In the genomic region with DNA sequence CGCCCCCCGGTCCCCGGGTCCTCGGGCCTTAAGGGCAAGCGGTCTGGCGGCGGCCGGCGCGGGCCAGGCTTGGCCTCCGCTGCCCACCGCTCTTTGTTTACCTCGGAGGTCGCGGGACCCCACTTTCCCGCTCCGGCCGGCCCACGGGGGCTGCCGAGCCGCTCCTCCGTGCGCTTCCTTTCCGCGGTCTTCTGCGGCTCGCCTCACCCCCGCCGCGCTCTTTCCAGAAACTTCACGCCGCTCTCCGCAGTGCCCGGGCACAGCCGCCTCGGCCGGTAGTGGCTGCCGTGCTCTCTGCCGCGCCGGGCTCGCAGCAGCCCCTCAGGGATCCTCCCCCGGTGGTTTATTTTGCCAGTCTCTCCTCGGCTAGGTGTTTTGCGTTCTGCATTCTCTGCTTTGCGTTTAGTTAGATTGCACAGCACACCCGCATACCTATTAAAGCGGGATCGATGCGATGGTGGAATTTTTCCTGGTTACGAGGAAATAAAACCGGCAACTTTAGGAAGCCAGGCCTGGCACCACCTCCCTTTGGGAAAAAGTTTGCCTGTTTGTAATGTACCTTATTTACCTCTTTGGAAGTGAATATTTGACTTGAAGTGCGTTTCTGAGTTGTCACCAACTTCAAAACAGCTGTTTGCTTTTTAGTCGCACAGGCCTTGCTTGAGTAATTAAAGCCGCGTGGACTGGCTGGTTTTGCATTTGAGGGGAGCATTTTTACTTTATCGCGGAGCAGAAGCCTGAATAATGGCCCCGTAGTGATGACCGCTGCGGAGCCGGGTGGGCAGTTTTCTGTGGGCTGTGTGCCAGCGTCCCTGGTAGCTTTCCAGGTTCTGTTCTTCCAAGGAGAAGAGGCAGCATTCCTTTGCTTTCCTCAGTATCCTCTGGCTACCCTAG, we compare ENCODE assay signal across 8 cellular contexts. TPM values are rescaled to one million over a fixed set of nuclear protein-coding genes. Genes with fewer than 3 reads are reported as not detected.
DNase-seq lines count a peak whose midpoint lies in the region; ATAC-seq and TF ChIP-seq lines count a peak whose summit lies in the region.

No MANE protein-coding gene starts in this region.

- peak overlapping the region; percentile 92 for H3K27ac Mint-ChIP-seq in stimulated activated naive CD8-positive, alpha-beta T cell treated with anti-CD3 and anti-CD28 coated beads, Interleukin-15, Interleukin-2, amounts not matched to agents 100 ng/mL and 50 ng/mL, for 24 hours

- peaks cover 0 to 54% (median 21%) of the 10 kb centered on the region in 3 donors for H3K4me1 ChIP-seq in esophagus squamous epithelium

- H3K36me3 ChIP-seq in esophagus squamous epithelium, result no peaks in the 10 kb centered on the region

- H3K27me3 ChIP-seq in esophagus squamous epithelium, result no peaks in the 10 kb centered on the region

- H3K4me3 Mint-ChIP-seq in activated T-cell treated with anti-CD3 and anti-CD28 coated beads, Interleukin-2, amount 50 U/mL, for 4 hours, result peak overlapping the region; percentile 87
- H3K4me3 Mint-ChIP-seq in stimulated activated naive CD8-positive, alpha-beta T cell treated with anti-CD3 and anti-CD28 coated beads, Interleukin-15, Interleukin-2, amounts not matched to agents 100 ng/mL and 50 ng/mL, for 24 hours, result peak overlapping the region; percentile 96

- 0% methylated on average over 16 to 50 of the region's 63 CpGs for WGBS in esophagus squamous epithelium, 2 donors

- H3K9me3 ChIP-seq in esophagus squamous epithelium, result no peaks in the 10 kb centered on the region

- peak overlapping the region; percentile 93 to 96 (median 96) for H3K27ac ChIP-seq in esophagus squamous epithelium

- DNase-seq in NCI-H2171 treated with DMSO at 0.1 percent for 48 hours (lab: John Stamatoyannopoulos, UW), result peak; percentile 4
- no peak for DNase-seq in NCI-H2171 (lab: John Stamatoyannopoulos, UW)
- peak; percentile 18 for DNase-seq in NOMO-1 treated with dmso at 0.1 percent for 144 hours (lab: John Stamatoyannopoulos, UW; ENCODE audit: unreplicated experiment)
- DNase-seq in activated T-cell treated with anti-CD3 and anti-CD28 coated beads, Interleukin-2, amount 50 U/mL, for 4 hours, result peak; percentile 35
- no peak for DNase-seq in esophagus squamous epithelium (lab: John Stamatoyannopoulos, UW)
- DNase-seq in myocyte (ENCODE audit: low read depth), result peak; percentile 37

- no peaks in the 10 kb centered on the region for H3K27me3 Mint-ChIP-seq in activated T-cell treated with anti-CD3 and anti-CD28 coated beads, Interleukin-2, amount 50 U/mL, for 4 hours (ENCODE audit: low read depth)
- H3K27me3 Mint-ChIP-seq in stimulated activated naive CD8-positive, alpha-beta T cell treated with anti-CD3 and anti-CD28 coated beads, Interleukin-15, Interleukin-2, amounts not matched to agents 100 ng/mL and 50 ng/mL, for 24 hours, result no peaks in the 10 kb centered on the region

- no peaks in the 10 kb centered on the region for H3K9me3 Mint-ChIP-seq in activated T-cell treated with anti-CD3 and anti-CD28 coated beads, Interleukin-2, amount 50 U/mL, for 4 hours
- no peaks in the 10 kb centered on the region for H3K9me3 Mint-ChIP-seq in stimulated activated naive CD8-positive, alpha-beta T cell treated with anti-CD3 and anti-CD28 coated beads, Interleukin-15, Interleukin-2, amounts not matched to agents 100 ng/mL and 50 ng/mL, for 24 hours

- intact Hi-C loops in esophagus squamous epithelium (cut with DNase I), result no loop called here

- H3K4me3 ChIP-seq in esophagus squamous epithelium, result peak overlapping the region; percentile 76 to 99 (median 92)

- peak; percentile 61 for ATAC-seq in HG03025 (IDR thresholded peaks at IDR 0.05; ENCODE audit: low FRiP score, unreplicated experiment)
- peak; percentile 61 to 69 for ATAC-seq in activated T-cell treated with anti-CD3 and anti-CD28 coated beads, Interleukin-2, amount 50 U/mL, for 4 hours

- peaks cover 43% of the 10 kb centered on the region for H3K4me1 Mint-ChIP-seq in activated T-cell treated with anti-CD3 and anti-CD28 coated beads, Interleukin-2, amount 50 U/mL, for 4 hours (ENCODE audit: low read depth)
- H3K4me1 Mint-ChIP-seq in stimulated activated naive CD8-positive, alpha-beta T cell treated with anti-CD3 and anti-CD28 coated beads, Interleukin-15, Interleukin-2, amounts not matched to agents 100 ng/mL and 50 ng/mL, for 24 hours (ENCODE audit: low read depth), result peaks cover 53% of the 10 kb centered on the region

- TF ChIP-seq CTCF in esophagus squamous epithelium (IDR thresholded peaks at IDR 0.05), result no peak

- no peak for TF ChIP-seq POLR2A in esophagus squamous epithelium (IDR thresholded peaks at IDR 0.05)

- peaks cover 2% of the 10 kb centered on the region for H3K36me3 Mint-ChIP-seq in activated T-cell treated with anti-CD3 and anti-CD28 coated beads, Interleukin-2, amount 50 U/mL, for 4 hours (ENCODE audit: insufficient read depth)
- H3K36me3 Mint-ChIP-seq in stimulated activated naive CD8-positive, alpha-beta T cell treated with anti-CD3 and anti-CD28 coated beads, Interleukin-15, Interleukin-2, amounts not matched to agents 100 ng/mL and 50 ng/mL, for 24 hours (ENCODE audit: low read depth), result peaks cover 6% of the 10 kb centered on the region

RNA-seq across cellular contexts. Expression of gene NAA16, which starts 0.8 kb away (rescaled TPM):
- 10 to 100 TPM; 20.5 to 23.3 (median 21.3) TPM for total RNA-seq in activated T-cell treated with anti-CD3 and anti-CD28 coated beads, Interleukin-2, amount 50 U/mL, for 4 hours
- 10 to 100 TPM in 3 of 4 donors, 1 to 10 TPM in 1; 8.1 to 21.4 (median 12.1) TPM for total RNA-seq in esophagus squamous epithelium
- total RNA-seq in myocyte, result 6.9 and 8.6 TPM in 2 replicates
- 2.3 TPM for polyA plus RNA-seq in myocyte (2012)

RNA-seq across cellular contexts. Expression of gene MTRF1, which starts 48.5 kb away (rescaled TPM):
- 10 to 100 TPM; 12.8 to 14.5 (median 13.1) TPM for total RNA-seq in activated T-cell treated with anti-CD3 and anti-CD28 coated beads, Interleukin-2, amount 50 U/mL, for 4 hours
- total RNA-seq in esophagus squamous epithelium (10 to 100 TPM; 11.3 to 14.0 (median 12.2) TPM), myocyte (8.8 and 10.1 TPM in 2 replicates)
- polyA plus RNA-seq in myocyte (2012), result 7.0 TPM

Comparison
In these comparisons a context has a peak if more than half of its experiments do, and no peak if none do; other contexts are left out.
1. DNase-seq: peak in NCI-H2171 treated with DMSO at 0.1 percent for 48 hours (single experiment), NOMO-1 treated with dmso at 0.1 percent for 144 hours (single experiment), activated T-cell treated with anti-CD3 and anti-CD28 coated beads, Interleukin-2, amount 50 U/mL, for 4 hours (single experiment) and myocyte (single experiment); none in NCI-H2171 (single experiment) and esophagus squamous epithelium (single experiment).